8 cellular contexts compared by ENCODE assay signal in the genomic region with DNA sequence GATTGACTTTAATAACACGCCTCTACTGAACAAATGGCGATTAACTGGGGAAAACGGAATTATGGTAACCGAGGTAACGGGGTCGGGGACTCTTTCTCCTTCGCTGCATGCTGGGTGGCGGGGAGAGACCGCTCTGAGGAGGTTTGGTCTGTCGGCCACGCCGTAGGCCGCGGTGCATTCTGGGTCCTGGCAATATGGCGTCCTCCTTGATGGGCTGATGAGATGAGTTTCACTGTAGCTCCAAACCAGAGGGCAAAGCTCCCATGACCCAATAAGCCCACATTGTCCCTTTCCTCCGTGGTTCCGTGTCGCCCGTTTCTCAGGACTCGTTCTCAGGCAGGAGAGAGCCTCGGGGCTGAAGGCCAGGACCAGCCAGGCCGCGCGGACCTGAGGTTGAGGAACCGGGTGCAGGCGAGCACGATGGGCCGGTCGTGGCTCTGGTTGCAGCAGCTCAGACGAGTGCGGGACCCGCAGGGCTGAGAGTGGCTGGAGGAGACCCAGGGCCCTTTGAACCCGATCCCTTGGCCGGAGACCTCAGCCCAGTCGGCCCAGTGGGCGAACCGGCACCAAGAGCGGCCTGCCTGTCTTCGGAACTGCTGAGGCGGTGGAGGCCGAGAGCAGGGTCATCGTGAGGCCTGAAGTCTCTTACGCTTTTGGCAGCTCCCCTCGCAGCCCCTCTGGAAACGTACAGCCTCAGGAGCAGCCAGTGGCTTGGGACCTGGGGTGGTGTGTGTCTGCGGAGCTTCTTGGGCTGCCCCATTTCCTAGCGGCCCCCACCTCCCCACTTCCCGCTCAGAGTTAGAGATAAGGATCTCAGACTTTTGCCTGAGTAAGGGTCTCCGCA. TPM values are rescaled to one million over a fixed set of nuclear protein-coding genes. Genes with fewer than 3 reads are reported as not detected.
DNase-seq lines count a peak whose midpoint lies in the region; ATAC-seq and TF ChIP-seq lines count a peak whose summit lies in the region.

A gene with protein sequence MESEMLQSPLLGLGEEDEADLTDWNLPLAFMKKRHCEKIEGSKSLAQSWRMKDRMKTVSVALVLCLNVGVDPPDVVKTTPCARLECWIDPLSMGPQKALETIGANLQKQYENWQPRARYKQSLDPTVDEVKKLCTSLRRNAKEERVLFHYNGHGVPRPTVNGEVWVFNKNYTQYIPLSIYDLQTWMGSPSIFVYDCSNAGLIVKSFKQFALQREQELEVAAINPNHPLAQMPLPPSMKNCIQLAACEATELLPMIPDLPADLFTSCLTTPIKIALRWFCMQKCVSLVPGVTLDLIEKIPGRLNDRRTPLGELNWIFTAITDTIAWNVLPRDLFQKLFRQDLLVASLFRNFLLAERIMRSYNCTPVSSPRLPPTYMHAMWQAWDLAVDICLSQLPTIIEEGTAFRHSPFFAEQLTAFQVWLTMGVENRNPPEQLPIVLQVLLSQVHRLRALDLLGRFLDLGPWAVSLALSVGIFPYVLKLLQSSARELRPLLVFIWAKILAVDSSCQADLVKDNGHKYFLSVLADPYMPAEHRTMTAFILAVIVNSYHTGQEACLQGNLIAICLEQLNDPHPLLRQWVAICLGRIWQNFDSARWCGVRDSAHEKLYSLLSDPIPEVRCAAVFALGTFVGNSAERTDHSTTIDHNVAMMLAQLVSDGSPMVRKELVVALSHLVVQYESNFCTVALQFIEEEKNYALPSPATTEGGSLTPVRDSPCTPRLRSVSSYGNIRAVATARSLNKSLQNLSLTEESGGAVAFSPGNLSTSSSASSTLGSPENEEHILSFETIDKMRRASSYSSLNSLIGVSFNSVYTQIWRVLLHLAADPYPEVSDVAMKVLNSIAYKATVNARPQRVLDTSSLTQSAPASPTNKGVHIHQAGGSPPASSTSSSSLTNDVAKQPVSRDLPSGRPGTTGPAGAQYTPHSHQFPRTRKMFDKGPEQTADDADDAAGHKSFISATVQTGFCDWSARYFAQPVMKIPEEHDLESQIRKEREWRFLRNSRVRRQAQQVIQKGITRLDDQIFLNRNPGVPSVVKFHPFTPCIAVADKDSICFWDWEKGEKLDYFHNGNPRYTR (N-terminal part only) (plus strand): TSS at position 184 of the 844 bp plus-strand sequence. CDS start 792 bp downstream, outside the sequence.

- H3K9me3 ChIP-seq in transverse colon: no peaks in the 10 kb centered on the region

- no peak for TF ChIP-seq EP300 in transverse colon (IDR thresholded peaks at IDR 0.05; ENCODE audit: low read depth)

- peaks cover 12 to 36% (median 15%) of the 10 kb centered on the region in 4 donors for H3K4me1 ChIP-seq in transverse colon

- peaks cover 5% of the 10 kb centered on the region for H3K36me3 Mint-ChIP-seq in T-helper 1 cell treated with Interleukin-12 subunit alpha and Interleukin-12 subunit beta and Interleukin-4 antibody, amounts not matched to agents 30 μg/mL and 1 μg/mL, for 36 hours (ENCODE audit: low read depth)

- peaks cover 7% of the 10 kb centered on the region for H3K27me3 Mint-ChIP-seq in T-helper 1 cell treated with Interleukin-12 subunit alpha and Interleukin-12 subunit beta and Interleukin-4 antibody, amounts not matched to agents 30 μg/mL and 1 μg/mL, for 36 hours (ENCODE audit: low read depth)

- H3K36me3 ChIP-seq in transverse colon: no peaks in the 10 kb centered on the region

- in situ Hi-C loops in transverse colon (cut with MboI; ENCODE audit: low pct_ligation_motif_present in 1 of 4, low pct_unique_long_range_greater_than_20kb in 1 of 4, low sequenced_read_pairs in 3 of 4): no loop called here

- intact Hi-C loops in left cardiac atrium (cut with DNase I): no loop called here
- intact Hi-C loops in posterior cingulate gyrus (cut with DNase I): loop anchor here (10.0 kb wide), 1 partner anchor 90 kb away; no protein-coding TSS in a partner anchor
- intact Hi-C loops in transverse colon (cut with DNase I; ENCODE audit: low total_unique reads): no loop called here

- H3K4me3 ChIP-seq in transverse colon: peak within 1 kb of the TSS; percentile 69 to 96 (median 90)

- DNase-seq in DMS153 (lab: John Stamatoyannopoulos, UW) (peak; percentile 58), HCEC 1CT (peak; percentile 86), NCI-H146 (lab: John Stamatoyannopoulos, UW) (peak; percentile 87), amniotic stem cell (lab: John Stamatoyannopoulos, UW) (peak; percentile 84), left cardiac atrium (peak; percentile 91), posterior cingulate gyrus (peak; percentile 88 to 100 (median 96)), transverse colon (peak; percentile 94)

- peak within 1 kb of the TSS; percentile 91 for H3K4me3 Mint-ChIP-seq in T-helper 1 cell treated with Interleukin-12 subunit alpha and Interleukin-12 subunit beta and Interleukin-4 antibody, amounts not matched to agents 30 μg/mL and 1 μg/mL, for 36 hours

- 0 to 2% methylated on average over 17 to 40 of the region's 49 CpGs for WGBS in transverse colon (ENCODE audit: low coverage in 1 of 2), 2 donors

- ATAC-seq in left cardiac atrium: peak; percentile 99 to 100

- H3K4me1 Mint-ChIP-seq in T-helper 1 cell treated with Interleukin-12 subunit alpha and Interleukin-12 subunit beta and Interleukin-4 antibody, amounts not matched to agents 30 μg/mL and 1 μg/mL, for 36 hours (ENCODE audit: low read depth): peaks cover 25% of the 10 kb centered on the region

- H3K27ac ChIP-seq in transverse colon: peak within 1 kb of the TSS; percentile 75 to 91 (median 85)

- TF ChIP-seq CTCF in transverse colon (IDR thresholded peaks at IDR 0.05): no peak

- H3K27me3 ChIP-seq in transverse colon: peaks cover 20% of the 10 kb centered on the region

- H3K9me3 Mint-ChIP-seq in T-helper 1 cell treated with Interleukin-12 subunit alpha and Interleukin-12 subunit beta and Interleukin-4 antibody, amounts not matched to agents 30 μg/mL and 1 μg/mL, for 36 hours: no peaks in the 10 kb centered on the region

- peak; percentile 35 for TF ChIP-seq POLR2A in transverse colon (IDR thresholded peaks at IDR 0.05)

- H3K27ac Mint-ChIP-seq in T-helper 1 cell treated with Interleukin-12 subunit alpha and Interleukin-12 subunit beta and Interleukin-4 antibody, amounts not matched to agents 30 μg/mL and 1 μg/mL, for 36 hours: peak within 1 kb of the TSS; percentile 90

RNA-seq across cellular contexts. Expression of the gene that starts here (rescaled TPM):
- total RNA-seq in left cardiac atrium (10 to 100 TPM; 18.9 to 22.9 TPM), transverse colon (10 to 100 TPM; 28.9 to 79.3 (median 48.0) TPM)

Comparison
In these comparisons a context has a peak if more than half of its experiments do, and no peak if none do; other contexts are left out.
1. Peak in every context shown above with its lines: DNase-seq, ATAC-seq, H3K4me3 ChIP-seq and H3K27ac ChIP-seq.